ENCODE assay signal across 26 cellular contexts in genomic region chr13:77291779-77292178, GRCh38. TPM values are rescaled to one million over a fixed set of nuclear protein-coding genes. Genes with fewer than 3 reads are reported as not detected.
DNase-seq lines count a peak whose midpoint lies in the region; ATAC-seq, FAIRE-seq and TF ChIP-seq lines count a peak whose summit lies in the region.
"Had no signal": no experiment of that assay in that cellular context is flagged by ENCODE, and none has a peak within 500 bp of the region (broad histone marks: within the 10 kb centered on the region; RNA-seq: fewer than 3 reads in every experiment).

No MANE protein-coding gene starts in this region.

- CTCF ChIA-PET in activated B cell treated with CpG ODN at 0.5 μM for 24 hours (lab: Charles Lee) = interaction anchor here (1.2 to 1.9 kb wide), 2 partner anchors 36 to 186 kb away, joined by 4 to 7 read pairs; partner anchors contain the start of gene MYCBP2

- H3K4me3 ChIP-seq in CD4-positive, CD25-positive, alpha-beta regulatory T cell (ENCODE audit: low read depth, low read length) = peak overlapping the region; percentile 16
- H3K4me3 ChIP-seq in osteoblast (ENCODE audit: insufficient read depth, low read length) = no peak overlapping the region
- H3K4me3 ChIP-seq: heart left ventricle, left lung, pancreas, sigmoid colon had no signal

- H3K4me3 Mint-ChIP-seq in CD4-positive, CD25-positive, alpha-beta regulatory T cell = peak overlapping the region in 1 of 4 donors; percentile 29
- H3K4me3 Mint-ChIP-seq in activated B cell treated with CpG ODN at 0.5 μM for 24 hours = no peak overlapping the region
- H3K4me3 Mint-ChIP-seq: CD8-positive, alpha-beta T cell; HFFc6 had no signal

- H3K9me3 ChIP-seq in CD4-positive, CD25-positive, alpha-beta regulatory T cell (ENCODE audit: control insufficient read depth in 2 of 2, low read length in 2 of 2) = no peaks in the 10 kb centered on the region
- no peaks in the 10 kb centered on the region for H3K9me3 ChIP-seq in osteoblast (ENCODE audit: low read depth, low read length)
- H3K9me3 ChIP-seq: left lung, pancreas, sigmoid colon had no signal

- H3K4me2 ChIP-seq in osteoblast (ENCODE audit: insufficient read depth, low read length) = no peak overlapping the region

- peaks cover 63% of the 10 kb centered on the region for H3K36me3 Mint-ChIP-seq in CD4-positive, CD25-positive, alpha-beta regulatory T cell
- H3K36me3 Mint-ChIP-seq in activated B cell treated with CpG ODN at 0.5 μM for 24 hours (ENCODE audit: low read depth) = peaks cover 81% of the 10 kb centered on the region

- H3K9me3 Mint-ChIP-seq in CD4-positive, CD25-positive, alpha-beta regulatory T cell = no peaks in the 10 kb centered on the region
- H3K9me3 Mint-ChIP-seq in activated B cell treated with CpG ODN at 0.5 μM for 24 hours = no peaks in the 10 kb centered on the region
- H3K9me3 Mint-ChIP-seq: CD8-positive, alpha-beta T cell; HFFc6; natural killer cell treated with Interleukin-12 subunit alpha and Interleukin-12 subunit beta and Interleukin-15 and Interleukin-18, amount 100 ng/mL, for 72 hours had no signal

- H3K36me3 ChIP-seq in CD4-positive, CD25-positive, alpha-beta regulatory T cell (ENCODE audit: control insufficient read depth, insufficient read depth, low read length) = peaks cover 55% of the 10 kb centered on the region
- peaks cover 19% of the 10 kb centered on the region for H3K36me3 ChIP-seq in osteoblast (ENCODE audit: insufficient read depth, low read length)

- peak overlapping the region; percentile 13 to 77 (median 17) for H3K27ac Mint-ChIP-seq in CD4-positive, CD25-positive, alpha-beta regulatory T cell
- H3K27ac Mint-ChIP-seq in activated B cell treated with CpG ODN at 0.5 μM for 24 hours = peak overlapping the region; percentile 76
- H3K27ac Mint-ChIP-seq: HFFc6 had no signal

- intact Hi-C loops in activated B cell treated with CpG ODN at 0.5 μM for 24 hours (cut with micrococcal nuclease) = loop anchor here (1.0 to 2.0 kb wide), 5 partner anchors 9 to 187 kb away; partner anchors contain the start of gene MYCBP2

- no peak overlapping the region for H3K27ac ChIP-seq in CD4-positive, CD25-positive, alpha-beta regulatory T cell (ENCODE audit: insufficient read depth, low read length, poor library complexity, severe bottlenecking)
- H3K27ac ChIP-seq in osteoblast (ENCODE audit: low read depth, low read length) = no peak overlapping the region
- H3K27ac ChIP-seq: heart left ventricle, left lung, pancreas, sigmoid colon had no signal

- peak; percentile 88 for FAIRE-seq in GM12892 (lab: Jason Lieb, UNC)
- FAIRE-seq: pancreas, urothelium cell line had no signal

- peaks cover 5% of the 10 kb centered on the region for H3K4me1 ChIP-seq in CD4-positive, CD25-positive, alpha-beta regulatory T cell (ENCODE audit: control insufficient read depth, insufficient read depth, low read length, poor library complexity, severe bottlenecking)
- H3K4me1 ChIP-seq in osteoblast (ENCODE audit: insufficient read depth, low read length) = no peaks in the 10 kb centered on the region
- H3K4me1 ChIP-seq: sigmoid colon had no signal

- TF ChIP-seq CTCF in activated B cell treated with CpG ODN at 0.5 μM for 24 hours (IDR thresholded peaks at IDR 0.05) (no peak), osteoblast (IDR thresholded peaks at IDR 0.05; ENCODE audit: extremely low read depth, low read depth, low read length) (no peak)

- POLR2A ChIA-PET in activated B cell treated with CpG ODN at 0.5 μM for 24 hours (lab: Charles Lee) = interaction anchor here (1.7 to 2.3 kb wide), 3 partner anchors 35 to 186 kb away, joined by 7 to 19 read pairs (median 15); partner anchors contain the start of gene MYCBP2

- H2AFZ ChIP-seq in osteoblast (ENCODE audit: low read length) = no peak overlapping the region

- H3K27me3 Mint-ChIP-seq in CD4-positive, CD25-positive, alpha-beta regulatory T cell = no peaks in the 10 kb centered on the region
- H3K27me3 Mint-ChIP-seq in activated B cell treated with CpG ODN at 0.5 μM for 24 hours = no peaks in the 10 kb centered on the region
- H3K27me3 Mint-ChIP-seq: natural killer cell treated with Interleukin-12 subunit alpha and Interleukin-12 subunit beta and Interleukin-15 and Interleukin-18, amount 100 ng/mL, for 72 hours had no signal

- no peaks in the 10 kb centered on the region for H4K20me1 ChIP-seq in osteoblast (ENCODE audit: insufficient read depth, low read length)

- ATAC-seq in CD4-positive, CD25-positive, alpha-beta regulatory T cell (ENCODE audit: low read depth in 2 of 2) = no peak
- ATAC-seq in activated B cell treated with CpG ODN at 0.5 μM for 24 hours (ENCODE audit: low read depth) (no peak), HG03378 (IDR thresholded peaks at IDR 0.05; ENCODE audit: unreplicated experiment) (no peak)
- ATAC-seq: heart left ventricle, left lung, pancreas had no signal

- TF ChIP-seq POLR2A in GM12892 (IDR thresholded peaks at IDR 0.05; ENCODE audit: low read depth, low read length) = no peak

- H3K27me3 ChIP-seq in CD4-positive, CD25-positive, alpha-beta regulatory T cell (ENCODE audit: control insufficient read depth, insufficient read depth, low read length) = no peaks in the 10 kb centered on the region
- H3K27me3 ChIP-seq in osteoblast (ENCODE audit: insufficient read depth, low read length) = no peaks in the 10 kb centered on the region
- H3K27me3 ChIP-seq: heart left ventricle, left lung, pancreas, sigmoid colon had no signal

- DNase-seq in CD4-positive, CD25-positive, alpha-beta regulatory T cell = no peak
- DNase-seq in GM12892 (ENCODE audit: insufficient read length) = no peak
- DNase-seq in activated B cell treated with CpG ODN at 0.5 μM for 24 hours = no peak
- DNase-seq in kidney tubule cell (ENCODE audit: low spot score) = peak; percentile 62
- DNase-seq in osteoblast (ENCODE audit: insufficient read length, low spot score, missing footprints) = no peak
- no peak for DNase-seq in cerebellum (ENCODE audit: low spot score)
- DNase-seq: activated CD4-positive, alpha-beta T cell treated with anti-CD3 and anti-CD28 coated beads for 4 hours; activated CD8-positive, alpha-beta memory T cell treated with anti-CD3 and anti-CD28 coated beads, Interleukin-2, amount 50 U/mL, for 4 hours; activated gamma-delta T cell treated with Interleukin-2 at 50 U/mL for 16 hours; CD8-positive, alpha-beta T cell; central memory CD4-positive, alpha-beta T cell; GDM1; heart left ventricle; HFFc6; Kasumi-1; left lung; NCI-H1048; NCI-H187 treated with DMSO at 0.1 percent for 48 hours; NCI-H82; pancreas; sigmoid colon; substantia nigra; T1000 had no signal

- peaks cover 3% of the 10 kb centered on the region for H3K79me2 ChIP-seq in osteoblast (ENCODE audit: insufficient read depth, low read length)

- peaks cover 43 to 58% (median 50%) of the 10 kb centered on the region in 4 donors for H3K4me1 Mint-ChIP-seq in CD4-positive, CD25-positive, alpha-beta regulatory T cell
- peaks cover 47% of the 10 kb centered on the region for H3K4me1 Mint-ChIP-seq in activated B cell treated with CpG ODN at 0.5 μM for 24 hours

RNA-seq across cellular contexts. Expression of gene MYCBP2, which starts 35.1 kb away (rescaled TPM):
- 189 TPM for total RNA-seq in CD4-positive, CD25-positive, alpha-beta regulatory T cell
- 10 to 100 TPM; 20.8 to 35.9 (median 26.4) TPM for polyA plus RNA-seq in CD4-positive, CD25-positive, alpha-beta regulatory T cell
- polyA plus RNA-seq in GM12892 (2012; ENCODE audit: missing spikeins) = 57.9 TPM
- 310 and 314 TPM in 2 replicates for total RNA-seq in activated B cell treated with CpG ODN at 0.5 μM for 24 hours
- total RNA-seq in osteoblast = 140 and 155 TPM in 2 replicates
- 202 TPM for total RNA-seq in cerebellum
